Comparison of ENCODE assay signal across 23 cellular contexts in genomic region chr21:42031241-42031640, GRCh38. TPM values are rescaled to one million over a fixed set of nuclear protein-coding genes. Genes with fewer than 3 reads are reported as not detected.
DNase-seq lines count a peak whose midpoint lies in the region; ATAC-seq and TF ChIP-seq lines count a peak whose summit lies in the region.
"Had no signal": no experiment of that assay in that cellular context is flagged by ENCODE, and none has a peak within 500 bp of the region (broad histone marks: within the 10 kb centered on the region; RNA-seq: fewer than 3 reads in every experiment).

No MANE protein-coding gene starts in this region.

- H3K9ac ChIP-seq in BLaER1 (no peak overlapping the region), MM.1S (ENCODE audit: low read length) (peak overlapping the region; percentile 80), neural progenitor cell (no peak overlapping the region)

- H3K4me2 ChIP-seq in BLaER1 (peak overlapping the region; percentile 31; the same call in 1 of the 2 replicates), MM.1S (ENCODE audit: low read depth, low read length) (peak overlapping the region; percentile 91), OCI-LY7 (ENCODE audit: low read length) (peak overlapping the region; percentile 52), neural progenitor cell (no peak overlapping the region)
- H3K4me2 ChIP-seq: A549, GM23338 had no signal

- H3K4me1 Mint-ChIP-seq in neural progenitor cell: peaks cover 11% of the 10 kb centered on the region
- H3K4me1 Mint-ChIP-seq: GM23338 had no signal

- no peak overlapping the region for H3K4me3 ChIP-seq in BLaER1
- peak overlapping the region; percentile 54 for H3K4me3 ChIP-seq in MM.1S (ENCODE audit: low read length)
- H3K4me3 ChIP-seq in OCI-LY7 (ENCODE audit: low read depth, low read length, poor library complexity, severe bottlenecking): peak overlapping the region; percentile 7
- no peak overlapping the region for H3K4me3 ChIP-seq in neural progenitor cell
- H3K4me3 ChIP-seq: A549, GM23338 had no signal

- H3K9me2 ChIP-seq in MM.1S (replicated peaks; ENCODE audit: insufficient read depth, low read length) (no peaks in the 10 kb centered on the region), OCI-LY7 (ENCODE audit: insufficient read depth, low read length) (no peaks in the 10 kb centered on the region)

- BruUV-seq in OCI-LY7 (replicated peaks; lab: Mats Ljungman, UMichigan): no TSS peak

- H3F3A ChIP-seq in MM.1S (ENCODE audit: insufficient read depth, low read length) (peaks cover 35% of the 10 kb centered on the region), neural progenitor cell (ENCODE audit: low read depth) (no peaks in the 10 kb centered on the region)

- H3K9me3 ChIP-seq in BLaER1 (no peaks in the 10 kb centered on the region), MM.1S (replicated peaks; ENCODE audit: insufficient read depth, low read length) (no peaks in the 10 kb centered on the region), OCI-LY7 (ENCODE audit: low read length) (no peaks in the 10 kb centered on the region), neural progenitor cell (ENCODE audit: low read depth) (no peaks in the 10 kb centered on the region)
- H3K9me3 ChIP-seq: A549, BE2C had no signal

- intact Hi-C loops in OCI-LY7 (cut with micrococcal nuclease; ENCODE audit: unreplicated experiment) (loop anchor here (1.0 kb wide), 1 partner anchor 21 kb away; the partner anchor contains the start of gene ZBTB21), left colon (cut with DNase I, micrococcal nuclease) (no loop called here)

- no peaks in the 10 kb centered on the region for H3K36me3 Mint-ChIP-seq in neural progenitor cell
- H3K36me3 Mint-ChIP-seq: CD4-positive, alpha-beta memory T cell had no signal

- DNase-seq in MM.1S (peak; percentile 81), OCI-LY7 (ENCODE audit: low spot score) (no peak), neural progenitor cell (ENCODE audit: low spot score) (no peak), left colon (no peak)
- no peak for DNase-seq in activated CD4-positive, alpha-beta T cell treated with anti-CD3 and anti-CD28 coated beads, Interleukin-2, amount 50 U/mL, for 48 hours
- DNase-seq: 8988T; ACHN; AML-193; BE2C; C1 segment of cervical spinal cord; Calu3; CD4-positive, alpha-beta memory T cell; DMS53; GF-D8; H9 had no signal

- H3K79me2 ChIP-seq in MM.1S (ENCODE audit: low read length): peaks cover 23% of the 10 kb centered on the region
- no peaks in the 10 kb centered on the region for H3K79me2 ChIP-seq in OCI-LY7 (ENCODE audit: insufficient read depth, low read depth, low read length)
- no peaks in the 10 kb centered on the region for H3K79me2 ChIP-seq in neural progenitor cell (ENCODE audit: low read depth)

- no peak for ATAC-seq in left colon
- no peak for ATAC-seq in GM19324 (IDR thresholded peaks at IDR 0.05; ENCODE audit: low FRiP score, unreplicated experiment)
- no peak for ATAC-seq in GM18858 (IDR thresholded peaks at IDR 0.05; ENCODE audit: unreplicated experiment)
- ATAC-seq: A549, GM23338, HCT116 had no signal

- no peak overlapping the region for H3K4me3 Mint-ChIP-seq in neural progenitor cell
- H3K4me3 Mint-ChIP-seq: CD4-positive, alpha-beta memory T cell; GM23338; H9 had no signal

- POLR2A ChIA-PET in OCI-LY7 (lab: Charles Lee): interaction anchor here (1.3 to 1.4 kb wide), 3 partner anchors 9 to 20 kb away, joined by 4 to 5 read pairs (median 4); no protein-coding TSS in a partner anchor

- H3K27ac ChIP-seq in BLaER1: no peak overlapping the region
- peak overlapping the region; percentile 89 for H3K27ac ChIP-seq in MM.1S (ENCODE audit: low read length)
- H3K27ac ChIP-seq in OCI-LY7 (ENCODE audit: low read depth, low read length, poor library complexity, severe bottlenecking): peak overlapping the region; percentile 42
- H3K27ac ChIP-seq in neural progenitor cell: no peak overlapping the region
- H3K27ac ChIP-seq: A549 had no signal

- H2AFZ ChIP-seq in MM.1S (ENCODE audit: low read length): peak overlapping the region; percentile 39
- peak overlapping the region; percentile 70; the same call in 1 of the 2 replicates for H2AFZ ChIP-seq in OCI-LY7 (ENCODE audit: low read length)
- no peak overlapping the region for H2AFZ ChIP-seq in neural progenitor cell (replicated peaks)

- H4K20me1 ChIP-seq in BLaER1 (no peaks in the 10 kb centered on the region), MM.1S (ENCODE audit: insufficient read depth, low read length) (no peaks in the 10 kb centered on the region), OCI-LY7 (ENCODE audit: insufficient read depth, low read length) (no peaks in the 10 kb centered on the region), neural progenitor cell (ENCODE audit: low read depth) (no peaks in the 10 kb centered on the region)

- H3K9me3 Mint-ChIP-seq in neural progenitor cell: peaks cover 3% of the 10 kb centered on the region
- H3K9me3 Mint-ChIP-seq: GM23338 had no signal

- peak overlapping the region; percentile 41 for H3K27ac Mint-ChIP-seq in neural progenitor cell
- H3K27ac Mint-ChIP-seq: CD4-positive, alpha-beta memory T cell; GM23338 had no signal

- H3K4me1 ChIP-seq in BLaER1 (peaks cover 15% of the 10 kb centered on the region), MM.1S (ENCODE audit: low read length) (peaks cover 39% of the 10 kb centered on the region), OCI-LY7 (ENCODE audit: insufficient read depth, low read length, poor library complexity, severe bottlenecking) (peaks cover 60% of the 10 kb centered on the region), neural progenitor cell (peaks cover 7% of the 10 kb centered on the region)
- H3K4me1 ChIP-seq: A549, BE2C had no signal

- peaks cover 14% of the 10 kb centered on the region for H3K27me3 Mint-ChIP-seq in neural progenitor cell (ENCODE audit: insufficient read depth, low read depth)

- CTCF ChIA-PET in OCI-LY7 (lab: Charles Lee; ENCODE audit: unreplicated experiment): interaction anchor here (0.6 kb wide), 1 partner anchor 90 kb away, joined by 3 read pairs; no protein-coding TSS in a partner anchor

- H3K36me3 ChIP-seq in BLaER1: no peaks in the 10 kb centered on the region
- no peaks in the 10 kb centered on the region for H3K36me3 ChIP-seq in MM.1S (replicated peaks; ENCODE audit: insufficient read depth, low read length)
- no peaks in the 10 kb centered on the region for H3K36me3 ChIP-seq in OCI-LY7 (ENCODE audit: insufficient read depth, low read length)
- no peaks in the 10 kb centered on the region for H3K36me3 ChIP-seq in neural progenitor cell
- H3K36me3 ChIP-seq: BE2C had no signal

- no peaks in the 10 kb centered on the region for H3K27me3 ChIP-seq in BLaER1
- H3K27me3 ChIP-seq in MM.1S (replicated peaks; ENCODE audit: insufficient read depth, low read length): no peaks in the 10 kb centered on the region
- H3K27me3 ChIP-seq in neural progenitor cell: no peaks in the 10 kb centered on the region
- H3K27me3 ChIP-seq: BE2C had no signal

- TF ChIP-seq CTCF in MM.1S (IDR thresholded peaks at IDR 0.05; ENCODE audit: low read length) (no peak), OCI-LY7 (conservative IDR thresholded peaks at IDR 0.05; ENCODE audit: low read length) (no peak), neural progenitor cell (IDR thresholded peaks at IDR 0.05) (no peak)

RNA-seq across cellular contexts. Expression of gene ZBTB21, which starts 21.1 kb away (rescaled TPM):
- total RNA-seq in OCI-LY7 (2014; rRNA removed; shearing (Covaris generic)): 10.0 and 12.4 TPM in 2 replicates
- total RNA-seq in OCI-LY7 (2022): 19.6 and 22.6 TPM in 2 replicates
- 24.2 and 25.3 TPM in 2 replicates for total RNA-seq in neural progenitor cell (ENCODE audit: low replicate concordance)
- 10 to 100 TPM; 15.1 to 15.2 TPM for total RNA-seq in left colon

RNA-seq across cellular contexts. Expression of gene UMODL1, which starts 39.9 kb away (rescaled TPM):
- 6.6 and 12.3 TPM in 2 replicates for total RNA-seq in OCI-LY7 (2014; rRNA removed; shearing (Covaris generic))
- total RNA-seq in OCI-LY7 (2022) (7.4 and 10.0 TPM in 2 replicates), neural progenitor cell (ENCODE audit: low replicate concordance) (0.09 TPM in 1 of 2 replicates, not detected in the other), left colon (under 1 TPM; 0.28 to 0.43 TPM)
- total RNA-seq: Calu3, G401, GM23338, H4, H9 had no signal

Comparison
In these comparisons a context has a peak if more than half of its experiments do, and no peak if none do; other contexts are left out.
1. H3K27ac ChIP-seq: peak in MM.1S (single experiment) and OCI-LY7 (single experiment); none in BLaER1 (single experiment) and neural progenitor cell (single experiment).
2. H3K4me3 ChIP-seq: peak in MM.1S (single experiment) and OCI-LY7 (single experiment); none in BLaER1 (single experiment) and neural progenitor cell (single experiment).